In the genomic region with DNA sequence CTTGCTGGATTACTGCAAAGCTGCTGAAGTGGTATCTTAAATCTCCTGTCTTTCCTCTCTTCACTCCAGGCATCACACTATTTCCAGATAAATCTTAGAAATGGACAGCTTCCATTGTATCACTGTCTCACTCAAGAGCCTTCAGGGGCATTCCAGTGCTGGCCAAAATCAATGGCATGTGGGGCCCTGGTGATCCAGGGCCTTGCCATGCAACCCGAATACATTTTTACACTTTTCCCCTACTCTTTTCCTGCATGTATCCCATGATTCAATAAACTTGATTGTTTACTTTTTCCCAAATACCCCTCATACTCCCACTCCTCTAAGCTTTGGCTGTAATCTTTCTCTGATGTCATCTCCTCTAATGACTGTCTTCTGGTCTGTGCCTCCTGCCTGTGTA, we compare ENCODE assay signal across 38 cellular contexts. TPM values are rescaled to one million over a fixed set of nuclear protein-coding genes. Genes with fewer than 3 reads are reported as not detected.
"Had no signal": no experiment of that assay in that cellular context is flagged by ENCODE, and none has a peak within 500 bp of the region (broad histone marks: within the 10 kb centered on the region; RNA-seq: fewer than 3 reads in every experiment).

No MANE protein-coding gene starts in this region.

- H3K4me3 Mint-ChIP-seq: activated CD4-positive, alpha-beta memory T cell treated with anti-CD3 and anti-CD28 coated beads for 36 hours; activated CD4-positive, alpha-beta T cell treated with anti-CD3 and anti-CD28 coated beads for 36 hours; activated CD4-positive, alpha-beta T cell treated with anti-CD3 and anti-CD28 coated beads, Interleukin-2, amount 10 ng/mL, durations not matched to agents 24 days and 14 days; activated CD8-positive, alpha-beta T cell treated with anti-CD3 and anti-CD28 coated beads, Interleukin-2, amount 10 ng/mL, durations not matched to agents 7 days and 5 days; activated naive CD4-positive, alpha-beta T cell treated with anti-CD3 and anti-CD28 coated beads, Interleukin-2, amount 10 ng/mL, durations not matched to agents 7 days and 5 days; activated naive CD8-positive, alpha-beta T cell treated with anti-CD3 and anti-CD28 coated beads, Interleukin-2, amount 10 ng/mL, durations not matched to agents 7 days and 5 days; activated T-cell treated with anti-CD3 and anti-CD28 coated beads, Interleukin-2, amount 50 U/mL, for 24 hours; activated T-cell treated with anti-CD3 and anti-CD28 coated beads, Interleukin-2, amount 50 U/mL, for 72 hours; brain; T-helper 17 cell; T-helper 2 cell treated with Interferon-gamma antibody and Interleukin-4, amounts not matched to agents 5 μg/mL and 100 μg/mL, for 36 hours had no signal

- H3K4me1 ChIP-seq: ascending aorta, breast epithelium, colonic mucosa, gastroesophageal sphincter, heart right ventricle had no signal

- H3K27ac Mint-ChIP-seq: activated CD4-positive, alpha-beta memory T cell treated with anti-CD3 and anti-CD28 coated beads for 36 hours; activated CD4-positive, alpha-beta T cell treated with anti-CD3 and anti-CD28 coated beads for 36 hours; activated CD4-positive, alpha-beta T cell treated with anti-CD3 and anti-CD28 coated beads, Interleukin-2, amount 10 ng/mL, durations not matched to agents 24 days and 14 days; activated CD8-positive, alpha-beta T cell treated with anti-CD3 and anti-CD28 coated beads, Interleukin-2, amount 10 ng/mL, durations not matched to agents 7 days and 5 days; activated naive CD4-positive, alpha-beta T cell treated with anti-CD3 and anti-CD28 coated beads, Interleukin-2, amount 10 ng/mL, durations not matched to agents 7 days and 5 days; activated naive CD4-positive, alpha-beta T cell treated with anti-CD3 and anti-CD28 coated beads, Interleukin-2, amount 50 U/mL, for 72 hours; activated naive CD8-positive, alpha-beta T cell treated with anti-CD3 and anti-CD28 coated beads, Interleukin-2, amount 10 ng/mL, durations not matched to agents 7 days and 5 days; activated T-cell treated with anti-CD3 and anti-CD28 coated beads, Interleukin-2, amount 50 U/mL, for 24 hours; activated T-cell treated with anti-CD3 and anti-CD28 coated beads, Interleukin-2, amount 50 U/mL, for 72 hours; T-helper 17 cell; T-helper 2 cell treated with Interferon-gamma antibody and Interleukin-4, amounts not matched to agents 5 μg/mL and 100 μg/mL, for 36 hours had no signal

- DNase-seq: activated CD4-positive, alpha-beta memory T cell treated with anti-CD3 and anti-CD28 coated beads for 36 hours; activated CD4-positive, alpha-beta T cell treated with anti-CD3 and anti-CD28 coated beads for 36 hours; activated CD4-positive, alpha-beta T cell treated with anti-CD3 and anti-CD28 coated beads, Interleukin-2, amount 10 ng/mL, durations not matched to agents 24 days and 14 days; activated CD4-positive, CD25-positive, alpha-beta regulatory T cell; activated CD4-positive, CD25-positive, alpha-beta regulatory T cell treated with anti-CD3 and anti-CD28 coated beads, Interleukin-2, amount 50 U/mL, for 72 hours; activated CD8-positive, alpha-beta memory T cell treated with anti-CD3 and anti-CD28 coated beads, Interleukin-2, amount 50 U/mL, for 48 hours; activated CD8-positive, alpha-beta T cell treated with anti-CD3 and anti-CD28 coated beads, Interleukin-2, amount 10 ng/mL, durations not matched to agents 7 days and 5 days; activated gamma-delta T cell; activated naive CD4-positive, alpha-beta T cell; activated naive CD4-positive, alpha-beta T cell treated with anti-CD3 and anti-CD28 coated beads, Interleukin-2, amount 10 ng/mL, durations not matched to agents 7 days and 5 days; activated naive CD8-positive, alpha-beta T cell treated with anti-CD3 and anti-CD28 coated beads, Interleukin-2, amount 10 ng/mL, durations not matched to agents 7 days and 5 days; activated T-cell treated with anti-CD3 and anti-CD28 coated beads for 4 hours; activated T-cell treated with anti-CD3 and anti-CD28 coated beads, Interleukin-2, amount 50 U/mL, for 24 hours; activated T-cell treated with anti-CD3 and anti-CD28 coated beads, Interleukin-2, amount 50 U/mL, for 72 hours; central memory CD4-positive, alpha-beta T cell; cerebellar nuclear complex; colonic mucosa; effector CD8-positive, alpha-beta T cell; esophagus squamous epithelium; foreskin melanocyte; heart right ventricle; T-helper 17 cell; T1000 had no signal

- H3K27me3 Mint-ChIP-seq: activated naive CD4-positive, alpha-beta T cell treated with anti-CD3 and anti-CD28 coated beads, Interleukin-2, amount 10 ng/mL, durations not matched to agents 7 days and 5 days; T-helper 17 cell had no signal

- ATAC-seq: activated CD4-positive, alpha-beta T cell treated with anti-CD3 and anti-CD28 coated beads for 36 hours; activated CD8-positive, alpha-beta T cell treated with anti-CD3 and anti-CD28 coated beads, Interleukin-2, amount 10 ng/mL, durations not matched to agents 7 days and 5 days; activated naive CD4-positive, alpha-beta T cell treated with anti-CD3 and anti-CD28 coated beads, Interleukin-2, amount 50 U/mL, for 72 hours; activated T-cell treated with anti-CD3 and anti-CD28 coated beads, Interleukin-2, amount 50 U/mL, for 72 hours; gastroesophageal sphincter; heart right ventricle; T-helper 17 cell had no signal

- H3K27me3 ChIP-seq: ascending aorta, breast epithelium, cardiac muscle cell, colonic mucosa, esophagus squamous epithelium, gastroesophageal sphincter, heart right ventricle had no signal

- H3K36me3 ChIP-seq: ascending aorta, breast epithelium, cardiac muscle cell, colonic mucosa, esophagus squamous epithelium, gastroesophageal sphincter, heart right ventricle had no signal

- H3K27ac ChIP-seq: ascending aorta, breast epithelium, cardiac muscle cell, colonic mucosa, epithelial cell of prostate, esophagus squamous epithelium, gastroesophageal sphincter, heart right ventricle had no signal

- H3K36me3 Mint-ChIP-seq: activated CD4-positive, alpha-beta memory T cell treated with anti-CD3 and anti-CD28 coated beads for 36 hours; activated naive CD4-positive, alpha-beta T cell treated with anti-CD3 and anti-CD28 coated beads, Interleukin-2, amount 10 ng/mL, durations not matched to agents 7 days and 5 days; activated naive CD4-positive, alpha-beta T cell treated with anti-CD3 and anti-CD28 coated beads, Interleukin-2, amount 50 U/mL, for 72 hours; activated naive CD8-positive, alpha-beta T cell treated with anti-CD3 and anti-CD28 coated beads, Interleukin-2, amount 10 ng/mL, durations not matched to agents 7 days and 5 days; brain had no signal

- H3K9me3 Mint-ChIP-seq: activated CD4-positive, alpha-beta memory T cell treated with anti-CD3 and anti-CD28 coated beads for 36 hours; activated CD4-positive, alpha-beta T cell treated with anti-CD3 and anti-CD28 coated beads, Interleukin-2, amount 10 ng/mL, durations not matched to agents 24 days and 14 days; activated naive CD4-positive, alpha-beta T cell treated with anti-CD3 and anti-CD28 coated beads, Interleukin-2, amount 10 ng/mL, durations not matched to agents 7 days and 5 days; activated naive CD4-positive, alpha-beta T cell treated with anti-CD3 and anti-CD28 coated beads, Interleukin-2, amount 50 U/mL, for 72 hours; activated naive CD8-positive, alpha-beta T cell treated with anti-CD3 and anti-CD28 coated beads, Interleukin-2, amount 10 ng/mL, durations not matched to agents 7 days and 5 days; activated T-cell treated with anti-CD3 and anti-CD28 coated beads, Interleukin-2, amount 50 U/mL, for 24 hours; brain; T-helper 2 cell treated with Interferon-gamma antibody and Interleukin-4, amounts not matched to agents 5 μg/mL and 100 μg/mL, for 36 hours had no signal

- H3K4me1 Mint-ChIP-seq: activated CD4-positive, alpha-beta T cell treated with anti-CD3 and anti-CD28 coated beads for 36 hours; activated CD4-positive, alpha-beta T cell treated with anti-CD3 and anti-CD28 coated beads, Interleukin-2, amount 10 ng/mL, durations not matched to agents 24 days and 14 days; activated naive CD4-positive, alpha-beta T cell treated with anti-CD3 and anti-CD28 coated beads, Interleukin-2, amount 10 ng/mL, durations not matched to agents 7 days and 5 days; activated naive CD8-positive, alpha-beta T cell treated with anti-CD3 and anti-CD28 coated beads, Interleukin-2, amount 10 ng/mL, durations not matched to agents 7 days and 5 days; T-helper 17 cell had no signal

- H3K4me3 ChIP-seq: ascending aorta, breast epithelium, cardiac muscle cell, colonic mucosa, esophagus squamous epithelium, gastroesophageal sphincter, heart right ventricle had no signal

- H3K9me3 ChIP-seq: ascending aorta, breast epithelium, colonic mucosa, esophagus squamous epithelium, gastroesophageal sphincter, heart right ventricle had no signal

RNA-seq across cellular contexts. Expression of a gene that starts 39.4 kb away (rescaled TPM):
- total RNA-seq: activated CD4-positive, alpha-beta memory T cell treated with anti-CD3 and anti-CD28 coated beads for 36 hours; activated CD4-positive, alpha-beta T cell treated with anti-CD3 and anti-CD28 coated beads for 36 hours; activated CD4-positive, alpha-beta T cell treated with anti-CD3 and anti-CD28 coated beads, Interleukin-2, amount 10 ng/mL, durations not matched to agents 24 days and 14 days; activated CD8-positive, alpha-beta memory T cell treated with anti-CD3 and anti-CD28 coated beads for 36 hours; activated CD8-positive, alpha-beta T cell treated with anti-CD3 and anti-CD28 coated beads, Interleukin-2, amount 10 ng/mL, durations not matched to agents 7 days and 5 days; activated naive CD4-positive, alpha-beta T cell treated with anti-CD3 and anti-CD28 coated beads, Interleukin-2, amount 50 U/mL, for 72 hours; activated naive CD8-positive, alpha-beta T cell treated with anti-CD3 and anti-CD28 coated beads, Interleukin-2, amount 10 ng/mL, durations not matched to agents 7 days and 5 days; activated T-cell treated with anti-CD3 and anti-CD28 coated beads, Interleukin-2, amount 50 U/mL, for 72 hours; ascending aorta; dermis microvascular lymphatic vessel endothelial cell; endothelial cell of umbilical vein; esophagus squamous epithelium; fibroblast of lung; fibroblast of villous mesenchyme; gastroesophageal sphincter; glomerular endothelial cell; T-helper 17 cell had no signal
- polyA plus RNA-seq: endothelial cell of umbilical vein, esophagus, fibroblast of lung, heart right ventricle had no signal
